ENCODE assay signal across 20 cellular contexts in the genomic region with DNA sequence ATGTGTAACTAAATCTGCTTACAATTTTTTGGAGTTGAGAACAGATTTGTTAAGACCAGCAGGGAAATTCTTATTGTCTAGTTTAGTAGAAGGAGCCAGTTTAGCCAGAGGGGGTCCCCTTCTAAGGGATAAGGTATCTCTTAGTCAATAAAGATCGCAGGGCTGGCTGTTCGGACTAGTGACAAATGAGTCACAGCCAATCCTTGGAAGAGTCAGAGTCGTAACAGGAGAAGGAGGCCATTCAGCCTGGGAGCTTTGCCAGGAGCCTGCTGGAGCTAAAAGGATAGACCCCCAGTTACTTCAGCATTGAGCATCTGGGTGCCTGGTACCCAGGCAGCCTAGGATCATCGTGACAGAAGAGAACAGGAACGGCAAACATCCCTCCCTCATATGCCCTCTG.
DNase-seq lines count a peak whose midpoint lies in the region; ATAC-seq and TF ChIP-seq lines count a peak whose summit lies in the region.
"Had no signal": no experiment of that assay in that cellular context is flagged by ENCODE, and none has a peak within 500 bp of the region (broad histone marks: within the 10 kb centered on the region; RNA-seq: fewer than 3 reads in every experiment).

No MANE protein-coding gene starts in this region.

- no peak overlapping the region for H3K9ac ChIP-seq in adipocyte (ENCODE audit: low read length)

- H4K20me1 ChIP-seq in hepatocyte (ENCODE audit: insufficient read depth, poor library complexity, severe bottlenecking): no peaks in the 10 kb centered on the region

- H3K27ac ChIP-seq in hepatocyte: no peak overlapping the region
- no peak overlapping the region for H3K27ac ChIP-seq in caudate nucleus (ENCODE audit: low read depth, low read length)
- H3K27ac ChIP-seq: lower lobe of right lung, skin epidermis, thoracic aorta had no signal

- TF ChIP-seq CTCF in hepatocyte (IDR thresholded peaks at IDR 0.05; ENCODE audit: poor library complexity): no peak

- H3K9me3 ChIP-seq in adipocyte (ENCODE audit: control insufficient read depth, low read length) (no peaks in the 10 kb centered on the region), hepatocyte (ENCODE audit: low read depth) (no peaks in the 10 kb centered on the region)
- H3K9me3 ChIP-seq: lower lobe of right lung, thoracic aorta had no signal

- H3K9me2 ChIP-seq in hepatocyte (replicated peaks; ENCODE audit: insufficient read depth): no peaks in the 10 kb centered on the region

- H3K27me3 ChIP-seq in adipocyte (replicated peaks; ENCODE audit: control insufficient read depth, insufficient read depth, low read length): no peaks in the 10 kb centered on the region
- H3K27me3 ChIP-seq in hepatocyte: no peaks in the 10 kb centered on the region

- H3K4me1 ChIP-seq in adipocyte (ENCODE audit: control insufficient read depth, insufficient read depth, low read length): peaks cover 11% of the 10 kb centered on the region
- H3K4me1 ChIP-seq in hepatocyte (ENCODE audit: insufficient read depth): no peaks in the 10 kb centered on the region

- DNase-seq in DMS79 treated with DMSO at 0.1 percent for 48 hours (lab: John Stamatoyannopoulos, UW) (peak; percentile 89), M059J (ENCODE audit: low read depth) (peak; percentile 58), adipocyte (ENCODE audit: low read depth) (peak; percentile 47), hepatocyte (ENCODE audit: low spot score) (peak; percentile 24), COLO829 (ENCODE audit: low spot score) (no peak), caudate nucleus (lab: John Stamatoyannopoulos, UW) (no peak), ecto neural progenitor cell (ENCODE audit: low spot score) (no peak), left lobe of liver (ENCODE audit: low spot score) (no peak)
- DNase-seq: activated CD4-positive, alpha-beta T cell treated with anti-CD3 and anti-CD28 coated beads for 36 hours; activated CD8-positive, alpha-beta memory T cell treated with anti-CD3 and anti-CD28 coated beads, Interleukin-2, amount 50 U/mL, for 4 hours; activated gamma-delta T cell treated with Interleukin-2 at 50 U/mL for 16 hours; effector CD4-positive, alpha-beta T cell; lower lobe of right lung; naive B cell; NCI-H2029 treated with DMSO at 0.1 percent for 48 hours; posterior cingulate gyrus; SHP77 treated with DMSO at 0.1 percent for 48 hours had no signal

- H3K4me3 ChIP-seq in adipocyte (ENCODE audit: low read length) (no peak overlapping the region), hepatocyte (no peak overlapping the region)
- H3K4me3 ChIP-seq: lower lobe of right lung, skin epidermis, thoracic aorta had no signal

- no peaks in the 10 kb centered on the region for H3K36me3 ChIP-seq in adipocyte (ENCODE audit: control insufficient read depth, insufficient read depth, low read length, severe bottlenecking)
- no peaks in the 10 kb centered on the region for H3K36me3 ChIP-seq in hepatocyte (replicated peaks; ENCODE audit: insufficient read depth, low read depth)
- H3K36me3 ChIP-seq: lower lobe of right lung, thoracic aorta had no signal

- no peak overlapping the region for H3K4me2 ChIP-seq in hepatocyte

- 39% methylated on average over 5 of the region's 5 CpGs for WGBS in hepatocyte (ENCODE audit: low lambda C conversion rate, missing lambda C conversion rate)

- H2AFZ ChIP-seq in hepatocyte: no peak overlapping the region

- no peaks in the 10 kb centered on the region for H3K79me2 ChIP-seq in hepatocyte

- ATAC-seq in left lobe of liver: no peak
- ATAC-seq: activated CD4-positive, alpha-beta T cell treated with anti-CD3 and anti-CD28 coated beads for 36 hours; HCT116; lower lobe of right lung had no signal

Comparison
In these comparisons a context has a peak if more than half of its experiments do, and no peak if none do; other contexts are left out.
1. DNase-seq: peak in DMS79 treated with DMSO at 0.1 percent for 48 hours (single experiment), M059J (single experiment), adipocyte (single experiment) and hepatocyte (single experiment); none in COLO829 (single experiment), caudate nucleus (0 of 61), ecto neural progenitor cell (single experiment) and left lobe of liver (single experiment).